In genomic region chr5:132387649-132388117, GRCh38 we compare ENCODE assay signal across 8 cellular contexts. TPM values are rescaled to one million over a fixed set of nuclear protein-coding genes. Genes with fewer than 3 reads are reported as not detected.
DNase-seq lines count a peak whose midpoint lies in the region; ATAC-seq, FAIRE-seq and TF ChIP-seq lines count a peak whose summit lies in the region.
"Had no signal": no experiment of that assay in that cellular context is flagged by ENCODE, and none has a peak within 500 bp of the region (broad histone marks: within the 10 kb centered on the region; RNA-seq: fewer than 3 reads in every experiment).

No MANE protein-coding gene starts in this region.

- in situ Hi-C loops in gastrocnemius medialis (cut with MboI; ENCODE audit: low sequenced_read_pairs in 4 of 4) = loop anchor here (5.0 to 25.0 kb wide), 3 partner anchors 115 to 475 kb away; partner anchors contain the start of genes GDF9 (in 2 of the 4), LEAP2 (in 2 of the 4) and UQCRQ (in 2 of the 4)

- H3K36me3 ChIP-seq in cardiac muscle cell = no peaks in the 10 kb centered on the region
- H3K36me3 ChIP-seq in gastrocnemius medialis = peaks cover 0 to 72% of the 10 kb centered on the region in 2 donors

- peak; percentile 87 for DNase-seq in HTR-8/SVneo (ENCODE audit: insufficient read length, low spot score)
- DNase-seq in cardiac muscle cell (ENCODE audit: low read depth in 1 of 2, low spot score in 1 of 2) = peak; percentile 79 to 99
- DNase-seq in gastrocnemius medialis = peak in 1 of 2 donors; percentile 72
- DNase-seq in GM19239 (ENCODE audit: insufficient read length, low spot score) = no peak
- DNase-seq in activated CD8-positive, alpha-beta memory T cell treated with anti-CD3 and anti-CD28 coated beads for 24 hours = no peak

- H3K4me3 ChIP-seq in WI38 (ENCODE audit: low read depth, low read length) (peak overlapping the region; percentile 11; the same call in 1 of the 2 replicates), cardiac muscle cell (no peak overlapping the region), gastrocnemius medialis (no peak overlapping the region)

- H3K27ac ChIP-seq in cardiac muscle cell (peak overlapping the region; percentile 80), gastrocnemius medialis (peak overlapping the region; percentile 73 to 82 (median 78))

- intact Hi-C loops in gastrocnemius medialis (cut with DNase I; ENCODE audit: low total_unique reads) = loop anchor here (1.0 kb wide), 1 partner anchor 110 kb away; no protein-coding TSS in a partner anchor

- ATAC-seq in gastrocnemius medialis (peak; percentile 79 to 80), HG03460 (IDR thresholded peaks at IDR 0.05; ENCODE audit: unreplicated experiment) (no peak)

- H3K4me1 ChIP-seq in cardiac muscle cell (ENCODE audit: low read depth) = peaks cover 29% of the 10 kb centered on the region
- peaks cover 29 to 32% of the 10 kb centered on the region in 2 donors for H3K4me1 ChIP-seq in gastrocnemius medialis

- no peak for TF ChIP-seq CTCF in WI38 (IDR thresholded peaks at IDR 0.05; ENCODE audit: low read depth, low read length)
- no peak for TF ChIP-seq CTCF in cardiac muscle cell (IDR thresholded peaks at IDR 0.05; ENCODE audit: low read depth, low read length)
- no peak for TF ChIP-seq CTCF in gastrocnemius medialis (IDR thresholded peaks at IDR 0.05 in 4 of 5, conservative IDR thresholded peaks at IDR 0.05 in 1 of 5)

- TF ChIP-seq POLR2A in gastrocnemius medialis (IDR thresholded peaks at IDR 0.05) = no peak

- FAIRE-seq in HTR-8/SVneo (lab: Jason Lieb, UNC) (peak; percentile 77), GM19239 (lab: Jason Lieb, UNC) (no peak)
- FAIRE-seq: TTC549 had no signal

- no peaks in the 10 kb centered on the region for H3K27me3 ChIP-seq in cardiac muscle cell
- H3K27me3 ChIP-seq in gastrocnemius medialis = no peaks in the 10 kb centered on the region

- H3K9me3 ChIP-seq in cardiac muscle cell (ENCODE audit: low read depth) (no peaks in the 10 kb centered on the region), gastrocnemius medialis (no peaks in the 10 kb centered on the region)

RNA-seq across cellular contexts. Expression of gene SLC22A5, which starts 18.2 kb away (rescaled TPM):
- 6.4 and 6.5 TPM in 2 replicates for total RNA-seq in cardiac muscle cell
- 3.0 and 3.6 TPM in 2 replicates for polyA plus RNA-seq in cardiac muscle cell
- total RNA-seq in gastrocnemius medialis = 100 to 1,000 TPM in 1 of 4 donors, 10 to 100 TPM in 3; 56.2 to 116 (median 79.2) TPM

Comparison
In these comparisons a context has a peak if more than half of its experiments do, and no peak if none do; other contexts are left out.
1. DNase-seq: peak in HTR-8/SVneo (single experiment) and cardiac muscle cell (2 of 2); none in GM19239 (single experiment) and activated CD8-positive, alpha-beta memory T cell treated with anti-CD3 and anti-CD28 coated beads for 24 hours (single experiment).